ENCODE assay signal across 13 cellular contexts in the genomic region with DNA sequence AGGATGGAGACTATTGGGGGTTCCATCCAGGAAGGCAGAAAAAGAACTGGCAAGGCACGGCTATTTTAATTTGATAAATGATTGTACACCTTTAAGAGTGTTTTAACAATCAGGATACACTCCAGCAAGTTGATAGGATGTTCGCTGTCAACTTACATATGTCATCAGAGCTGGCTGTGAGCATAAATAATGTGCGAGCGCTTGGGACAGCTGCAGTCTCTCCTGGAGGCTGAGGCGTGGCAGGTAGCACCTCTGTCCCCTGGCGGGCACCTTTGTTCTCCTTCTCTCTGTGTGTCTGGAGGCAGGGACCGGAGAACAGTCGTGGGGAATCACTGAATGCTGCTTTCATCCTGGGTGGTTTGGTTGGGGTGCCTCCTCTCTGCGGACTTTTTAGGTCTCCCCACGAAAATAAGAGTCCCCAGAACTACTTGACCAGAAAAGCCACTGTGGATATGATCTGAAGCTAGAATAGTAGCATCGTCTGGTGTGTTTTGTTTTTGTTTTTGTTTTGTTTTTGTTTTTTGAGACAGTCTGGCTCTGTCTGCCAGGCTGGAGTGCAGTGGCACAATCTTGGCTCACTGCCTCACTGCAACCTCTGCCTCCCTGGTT. TPM values are rescaled to one million over a fixed set of nuclear protein-coding genes. Genes with fewer than 3 reads are reported as not detected.
DNase-seq lines count a peak whose midpoint lies in the region; FAIRE-seq and TF ChIP-seq lines count a peak whose summit lies in the region.
"Had no signal": no experiment of that assay in that cellular context is flagged by ENCODE, and none has a peak within 500 bp of the region (broad histone marks: within the 10 kb centered on the region; RNA-seq: fewer than 3 reads in every experiment).

No MANE protein-coding gene starts in this region.

- H3K9me3 ChIP-seq in Loucy (ENCODE audit: insufficient read depth, low read depth, low read length) (no peaks in the 10 kb centered on the region), Peyer's patch (no peaks in the 10 kb centered on the region), small intestine (ENCODE audit: control insufficient read depth, low read depth) (no peaks in the 10 kb centered on the region)

- peak in 2 of 3 donors; percentile 71 to 75 for DNase-seq in Peyer's patch
- DNase-seq in hepatic stellate cell (ENCODE audit: low spot score): peak; percentile 46
- DNase-seq in small intestine: peak; percentile 65
- no peak for DNase-seq in activated T-helper 1 cell treated with anti-CD3 and anti-CD28 coated beads, Interleukin-12 subunit alpha, Interleukin-12 subunit beta, Interleukin-2, Interleukin-4 antibody, amounts not matched to agents 30 ng/mL and 10 ng/mL and 1 ng/mL, durations not matched to agents 14 hours and 24 hours and 36 hours (ENCODE audit: low spot score)
- DNase-seq in stimulated activated naive CD4-positive, alpha-beta T cell treated with Interleukin-2 at 50 U/mL for 16 hours (lab: John Stamatoyannopoulos, UW): no peak
- DNase-seq in globus pallidus (ENCODE audit: low spot score): no peak
- no peak for DNase-seq in GM10266 (ENCODE audit: extremely low spot score)
- DNase-seq: activated CD4-positive, alpha-beta T cell treated with anti-CD3 and anti-CD28 coated beads for 4 hours; EL; foreskin keratinocyte; KG1; SHP77 treated with DMSO at 0.1 percent for 48 hours had no signal

- H3K4me1 Mint-ChIP-seq in activated T-helper 1 cell treated with anti-CD3 and anti-CD28 coated beads, Interleukin-12 subunit alpha, Interleukin-12 subunit beta, Interleukin-2, Interleukin-4 antibody, amounts not matched to agents 30 ng/mL and 10 ng/mL and 1 ng/mL, durations not matched to agents 14 hours and 24 hours and 36 hours (ENCODE audit: low read depth): no peaks in the 10 kb centered on the region

- H3K4me1 ChIP-seq in Loucy (ENCODE audit: insufficient read depth, low read length, poor library complexity, severe bottlenecking) (peaks cover 21% of the 10 kb centered on the region), Peyer's patch (peaks cover 3 to 51% (median 8%) of the 10 kb centered on the region in 4 donors), small intestine (ENCODE audit: control insufficient read depth in 2 of 2, insufficient read depth in 1 of 2, low read depth in 1 of 2, low read length in 1 of 2) (no peaks in the 10 kb centered on the region)
- H3K4me1 ChIP-seq: foreskin keratinocyte had no signal

- intact Hi-C loops in activated T-helper 1 cell treated with anti-CD3 and anti-CD28 coated beads, Interleukin-12 subunit alpha, Interleukin-12 subunit beta, Interleukin-2, Interleukin-4 antibody, amounts not matched to agents 30 ng/mL and 10 ng/mL and 1 ng/mL, durations not matched to agents 14 hours and 24 hours and 36 hours (cut with micrococcal nuclease): no loop called here

- H4K20me1 ChIP-seq in Loucy (ENCODE audit: insufficient read depth, low read length, poor library complexity, severe bottlenecking): peaks cover 55% of the 10 kb centered on the region

- H3K4me3 ChIP-seq in Loucy (ENCODE audit: low read length, poor library complexity, severe bottlenecking): peak overlapping the region; percentile 81
- no peak overlapping the region for H3K4me3 ChIP-seq in Peyer's patch
- H3K4me3 ChIP-seq in small intestine (ENCODE audit: low read depth in 1 of 2, low read length in 2 of 2): no peak overlapping the region

- TF ChIP-seq CTCF in Loucy (conservative IDR thresholded peaks at IDR 0.05; ENCODE audit: low read length) (no peak), Peyer's patch (IDR thresholded peaks at IDR 0.05) (peak in 3 of 6 experiments; percentile 27 to 44 (median 36)), GM10266 (IDR thresholded peaks at IDR 0.05; ENCODE audit: control insufficient read depth, insufficient read depth, low read depth, missing control alignments) (no peak)

- no peak overlapping the region for H3K4me3 Mint-ChIP-seq in activated T-helper 1 cell treated with anti-CD3 and anti-CD28 coated beads, Interleukin-12 subunit alpha, Interleukin-12 subunit beta, Interleukin-2, Interleukin-4 antibody, amounts not matched to agents 30 ng/mL and 10 ng/mL and 1 ng/mL, durations not matched to agents 14 hours and 24 hours and 36 hours

- H3K9ac ChIP-seq in Loucy (ENCODE audit: low read depth, low read length, poor library complexity, severe bottlenecking): peak overlapping the region; percentile 93

- peak overlapping the region in 3 of 4 donors; percentile 57 to 95 (median 66) for H3K27ac ChIP-seq in Peyer's patch
- peak overlapping the region in 1 of 2 donors; percentile 52 for H3K27ac ChIP-seq in small intestine (ENCODE audit: low read depth in 1 of 2, low read length in 1 of 2)
- H3K27ac ChIP-seq: foreskin keratinocyte had no signal

- peak overlapping the region; percentile 79 for H3K4me2 ChIP-seq in Loucy (ENCODE audit: low read depth, low read length, poor library complexity, severe bottlenecking)

- H3K27me3 ChIP-seq in Loucy (ENCODE audit: insufficient read depth, low read length, poor library complexity, severe bottlenecking) (no peaks in the 10 kb centered on the region), Peyer's patch (no peaks in the 10 kb centered on the region), small intestine (ENCODE audit: control insufficient read depth in 2 of 2, insufficient read depth in 2 of 2, low read length in 2 of 2) (no peaks in the 10 kb centered on the region)
- H3K27me3 ChIP-seq: foreskin keratinocyte had no signal

- TF ChIP-seq POLR2A in Peyer's patch (IDR thresholded peaks at IDR 0.05): peak in 1 of 2 donors; percentile 26

- WGBS in small intestine, 3 donors: 30 to 50% (median 36%) methylated on average over 11 of the region's 11 CpGs

- H3K9me2 ChIP-seq in Loucy (replicated peaks; ENCODE audit: low read depth, low read length): no peaks in the 10 kb centered on the region

- H3K36me3 ChIP-seq in Loucy (ENCODE audit: insufficient read depth, low read length) (no peaks in the 10 kb centered on the region; the same call in 1 of the 2 replicates), Peyer's patch (no peaks in the 10 kb centered on the region), small intestine (ENCODE audit: control insufficient read depth in 2 of 2, insufficient read depth in 2 of 2, low read length in 2 of 2) (no peaks in the 10 kb centered on the region)

- peaks cover 100% of the 10 kb centered on the region for H3K79me2 ChIP-seq in Loucy (ENCODE audit: insufficient read depth, low read length)

- no peaks in the 10 kb centered on the region for H3F3A ChIP-seq in Loucy (ENCODE audit: low read depth)

- H2AFZ ChIP-seq in Loucy (ENCODE audit: low read length): no peak overlapping the region

- peaks cover 46% of the 10 kb centered on the region for H3K27me3 Mint-ChIP-seq in activated T-helper 1 cell treated with anti-CD3 and anti-CD28 coated beads, Interleukin-12 subunit alpha, Interleukin-12 subunit beta, Interleukin-2, Interleukin-4 antibody, amounts not matched to agents 30 ng/mL and 10 ng/mL and 1 ng/mL, durations not matched to agents 14 hours and 24 hours and 36 hours (ENCODE audit: insufficient read depth)

- H3K36me3 Mint-ChIP-seq in activated T-helper 1 cell treated with anti-CD3 and anti-CD28 coated beads, Interleukin-12 subunit alpha, Interleukin-12 subunit beta, Interleukin-2, Interleukin-4 antibody, amounts not matched to agents 30 ng/mL and 10 ng/mL and 1 ng/mL, durations not matched to agents 14 hours and 24 hours and 36 hours (ENCODE audit: low read depth): peaks cover 2% of the 10 kb centered on the region

- no peak for FAIRE-seq in small intestine (lab: Jason Lieb, UNC)

- H3K9me3 Mint-ChIP-seq in activated T-helper 1 cell treated with anti-CD3 and anti-CD28 coated beads, Interleukin-12 subunit alpha, Interleukin-12 subunit beta, Interleukin-2, Interleukin-4 antibody, amounts not matched to agents 30 ng/mL and 10 ng/mL and 1 ng/mL, durations not matched to agents 14 hours and 24 hours and 36 hours: no peaks in the 10 kb centered on the region

- H3K27ac Mint-ChIP-seq in activated T-helper 1 cell treated with anti-CD3 and anti-CD28 coated beads, Interleukin-12 subunit alpha, Interleukin-12 subunit beta, Interleukin-2, Interleukin-4 antibody, amounts not matched to agents 30 ng/mL and 10 ng/mL and 1 ng/mL, durations not matched to agents 14 hours and 24 hours and 36 hours: no peak overlapping the region

RNA-seq across cellular contexts. Expression of gene BAHCC1, which starts 9.4 kb away (rescaled TPM):
- 10 to 100 TPM; 11.6 to 43.0 (median 23.9) TPM for total RNA-seq in Peyer's patch
- polyA plus RNA-seq in small intestine: 10 to 100 TPM in 1 of 3 donors, 1 to 10 TPM in 2; 2.2 to 13.4 (median 6.3) TPM
- 0.02 and 0.08 TPM in 2 replicates for total RNA-seq in activated T-helper 1 cell treated with anti-CD3 and anti-CD28 coated beads, Interleukin-12 subunit alpha, Interleukin-12 subunit beta, Interleukin-2, Interleukin-4 antibody, amounts not matched to agents 30 ng/mL and 10 ng/mL and 1 ng/mL, durations not matched to agents 14 hours and 24 hours and 36 hours

Comparison
In these comparisons a context has a peak if more than half of its experiments do, and no peak if none do; other contexts are left out.
1. DNase-seq: peak in Peyer's patch (2 of 3), hepatic stellate cell (single experiment) and small intestine (single experiment); none in activated T-helper 1 cell treated with anti-CD3 and anti-CD28 coated beads, Interleukin-12 subunit alpha, Interleukin-12 subunit beta, Interleukin-2, Interleukin-4 antibody, amounts not matched to agents 30 ng/mL and 10 ng/mL and 1 ng/mL, durations not matched to agents 14 hours and 24 hours and 36 hours (single experiment), stimulated activated naive CD4-positive, alpha-beta T cell treated with Interleukin-2 at 50 U/mL for 16 hours (single experiment), globus pallidus (single experiment) and GM10266 (single experiment).
2. RNA of gene BAHCC1, which starts 9.4 kb away (total RNA-seq): 11.6 to 43.0 TPM in Peyer's patch; 0.02 to 0.08 TPM in activated T-helper 1 cell treated with anti-CD3 and anti-CD28 coated beads, Interleukin-12 subunit alpha, Interleukin-12 subunit beta, Interleukin-2, Interleukin-4 antibody, amounts not matched to agents 30 ng/mL and 10 ng/mL and 1 ng/mL, durations not matched to agents 14 hours and 24 hours and 36 hours; every median in the first group is over 10 times any median in the second.